In the genomic region with DNA sequence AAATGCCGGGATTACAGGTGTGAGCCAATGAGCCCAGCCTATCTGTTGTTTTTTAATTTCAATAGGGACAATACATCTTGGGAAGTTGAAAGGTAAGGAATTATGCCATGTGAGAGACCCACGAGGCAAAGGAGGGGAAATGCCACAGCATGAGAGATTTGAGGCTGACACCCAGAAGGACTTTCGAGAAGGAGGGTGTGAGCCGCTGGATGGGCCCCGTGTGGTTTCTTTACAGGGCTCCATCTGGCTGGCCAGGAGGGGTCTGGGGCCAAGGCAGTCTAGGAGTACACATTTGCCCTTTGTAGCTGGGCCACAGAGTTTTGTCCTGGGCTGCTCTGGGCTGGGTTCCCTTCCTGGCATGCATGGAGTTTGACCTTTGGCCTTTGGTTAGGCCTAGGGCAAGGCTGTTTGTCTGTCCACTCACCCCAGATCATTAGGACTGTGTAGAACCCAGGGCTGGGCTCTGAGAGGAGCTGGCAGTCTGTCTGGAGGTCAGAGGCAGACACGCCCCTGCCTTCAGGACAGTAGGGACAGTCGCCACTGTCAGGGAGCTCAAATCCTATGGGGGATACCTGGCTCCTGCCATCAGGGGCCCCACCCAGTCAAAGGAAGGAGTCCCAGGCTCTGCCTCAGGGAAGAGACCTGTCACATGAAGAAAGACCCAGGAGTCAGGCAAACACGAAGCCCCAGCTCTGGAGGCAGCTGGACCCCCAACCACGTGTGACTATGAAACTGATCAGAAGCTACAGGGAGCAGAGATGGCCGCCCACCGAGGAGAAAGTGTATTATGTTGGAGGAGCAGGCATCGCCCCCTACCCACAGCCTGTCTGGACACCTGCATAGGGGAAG, we compare ENCODE assay signal across 19 cellular contexts. TPM values are rescaled to one million over a fixed set of nuclear protein-coding genes. Genes with fewer than 3 reads are reported as not detected.
DNase-seq lines count a peak whose midpoint lies in the region; ATAC-seq, FAIRE-seq and TF ChIP-seq lines count a peak whose summit lies in the region.
"Had no signal": no experiment of that assay in that cellular context is flagged by ENCODE, and none has a peak within 500 bp of the region (broad histone marks: within the 10 kb centered on the region; RNA-seq: fewer than 3 reads in every experiment).

No MANE protein-coding gene starts in this region.

- peaks cover 33% of the 10 kb centered on the region for H3K27me3 ChIP-seq in left ventricle myocardium inferior (ENCODE audit: low read depth)
- peaks cover 0 to 3% (median 1%) of the 10 kb centered on the region in 4 experiments; a peak in 2 of 7 replicates for H3K27me3 ChIP-seq in H1 (replicated peaks in 1 of 4; ENCODE audit: control insufficient read depth in 3 of 4, extremely low read depth in 1 of 4, insufficient read depth in 3 of 4, low read length in 3 of 4)
- H3K27me3 ChIP-seq: SJSA1 had no signal

- no peak overlapping the region for H3K14ac ChIP-seq in H1 (ENCODE audit: insufficient read length)

- no peak overlapping the region for H2AFZ ChIP-seq in H1 (ENCODE audit: low read length)
- H2AFZ ChIP-seq: GM23248 had no signal

- H4K91ac ChIP-seq in H1 (replicated peaks; ENCODE audit: insufficient read length, low read length), result no peak overlapping the region

- no peak overlapping the region for H2BK5ac ChIP-seq in H1 (ENCODE audit: low read depth, low read length)

- TF ChIP-seq CTCF in left ventricle myocardium inferior (IDR thresholded peaks at IDR 0.05; ENCODE audit: borderline replicate concordance) (no peak), H1 (IDR thresholded peaks at IDR 0.05; ENCODE audit: control extremely low read depth in 1 of 3, insufficient read depth in 1 of 3, low read depth in 1 of 3, low read length in 3 of 3) (no peak), nephron progenitor cell (IDR thresholded peaks at IDR 0.05) (no peak)

- H2BK20ac ChIP-seq in H1 (ENCODE audit: low read length), result no peak overlapping the region

- H2BK15ac ChIP-seq in H1 (ENCODE audit: low read length), result no peak overlapping the region

- H3K27ac ChIP-seq in left ventricle myocardium inferior (replicated peaks) (no peak overlapping the region), H1 (ENCODE audit: low read depth, low read length) (no peak overlapping the region)
- H3K27ac ChIP-seq: BLaER1 treated with 17β-estradiol and CSF1 and Interleukin-3, amounts not matched to agents 10 nM and 100 nM; GM23248; SJSA1 had no signal

- no peaks in the 10 kb centered on the region for H3K9me3 Mint-ChIP-seq in nephron progenitor cell
- H3K9me3 Mint-ChIP-seq in effector memory CD8-positive, alpha-beta T cell, result no peaks in the 10 kb centered on the region

- ATAC-seq in Right ventricle myocardium inferior (no peak), HG03571 (IDR thresholded peaks at IDR 0.05; ENCODE audit: unreplicated experiment) (no peak)
- ATAC-seq in effector memory CD8-positive, alpha-beta T cell (replicated peaks), result no peak

- H3K4ac ChIP-seq in H1 (replicated peaks; ENCODE audit: insufficient read length, low read depth, low read length), result no peak overlapping the region

- H3K4me1 Mint-ChIP-seq in nephron progenitor cell, result peaks cover 60% of the 10 kb centered on the region
- H3K4me1 Mint-ChIP-seq in effector memory CD8-positive, alpha-beta T cell (ENCODE audit: low read depth in 2 of 2), result peaks cover 0 to 7% of the 10 kb centered on the region in 2 donors

- no peak overlapping the region for H3K4me3 Mint-ChIP-seq in nephron progenitor cell
- H3K4me3 Mint-ChIP-seq in effector memory CD8-positive, alpha-beta T cell, result no peak overlapping the region

- H3K9ac ChIP-seq in H1 (replicated peaks in 1 of 4; ENCODE audit: extremely low read depth in 1 of 4, low read depth in 3 of 4, low read length in 3 of 4), result no peak overlapping the region
- H3K9ac ChIP-seq: GM23248 had no signal

- DNase-seq in Right ventricle myocardium inferior (ENCODE audit: missing footprints), result peak; percentile 55
- no peak for DNase-seq in left ventricle myocardium inferior
- DNase-seq in H1 (ENCODE audit: low read depth in 1 of 2, low spot score in 2 of 2), result no peak
- DNase-seq in nephron progenitor cell, result no peak
- no peak for DNase-seq in effector memory CD8-positive, alpha-beta T cell
- no peak for DNase-seq in NCI-H187 treated with DMSO at 0.1 percent for 48 hours (lab: John Stamatoyannopoulos, UW)
- no peak for DNase-seq in activated T-cell treated with anti-CD3 and anti-CD28 coated beads, Interleukin-2, amount 50 U/mL, for 48 hours
- DNase-seq: DMS 273 treated with DMSO at 0.1 percent for 48 hours, KBM-7, NCI-H1417 treated with DMSO at 0.1 percent for 48 hours, NCI-H2081, NCI-H774, RPMI8226 had no signal

- H3K9me3 ChIP-seq in left ventricle myocardium inferior (replicated peaks) (no peaks in the 10 kb centered on the region), H1 (ENCODE audit: insufficient read depth in 2 of 2, low read depth in 1 of 2, low read length in 1 of 2) (no peaks in the 10 kb centered on the region)
- H3K9me3 ChIP-seq: BLaER1 treated with 17β-estradiol and CSF1 and Interleukin-3, amounts not matched to agents 10 nM and 100 nM; SJSA1 had no signal

- no peak overlapping the region for H3K4me2 ChIP-seq in H1 (ENCODE audit: insufficient read depth in 1 of 2, low read depth in 2 of 2, low read length in 2 of 2)

- no peaks in the 10 kb centered on the region for H3K23me2 ChIP-seq in H1 (ENCODE audit: low read depth, low read length)

- no peak for TF ChIP-seq RAD21 in H1 (IDR thresholded peaks at IDR 0.05 in 1 of 2, conservative IDR thresholded peaks at IDR 0.05 in 1 of 2; ENCODE audit: low read depth in 2 of 2, low read length in 2 of 2)

- H3K56ac ChIP-seq in H1 (replicated peaks; ENCODE audit: insufficient read length, low read depth, low read length), result no peak overlapping the region

- peak overlapping the region; percentile 43; the same call in 1 of the 2 replicates for H4K8ac ChIP-seq in H1 (ENCODE audit: extremely low read depth, insufficient read depth, low read length)

- H2BK120ac ChIP-seq in H1 (replicated peaks; ENCODE audit: low read depth, low read length), result no peak overlapping the region

- 85% methylated on average over 12 of the region's 12 CpGs; no CpG with 5 or more reads in 1 of the 2 experiments for WGBS in H1 (ENCODE audit: extremely low coverage in 1 of 2, insufficient coverage in 1 of 2, insufficient read length in 1 of 2, insufficient replicate concordance in 2 of 2, low coverage in 1 of 2, low lambda C conversion rate in 2 of 2, missing lambda C conversion rate in 1 of 2), 2 experiments

- no peak overlapping the region for H2AK5ac ChIP-seq in H1 (ENCODE audit: low read depth, low read length)

- H3K79me2 ChIP-seq in H1 (ENCODE audit: control insufficient read depth in 1 of 2, insufficient read depth in 2 of 2, low read length in 2 of 2), result no peaks in the 10 kb centered on the region

- TF ChIP-seq POLR2A in H1 (IDR thresholded peaks at IDR 0.05; ENCODE audit: control extremely low read depth in 1 of 2, low read depth in 2 of 2, low read length in 2 of 2), result no peak

- H2BK12ac ChIP-seq in H1 (ENCODE audit: low read depth, low read length), result 0 out of 2 replicates have a peak overlapping the region, but pooled peaks have one; percentile 68

- no peak overlapping the region for H3K23ac ChIP-seq in H1 (ENCODE audit: insufficient read length)

- CTCF ChIA-PET in H1 (lab: Charles Lee; ENCODE audit: partially characterized antibody), result interaction anchor here (0.6 to 16.4 kb wide), 8 partner anchors 40 to 146 kb away, joined by 3 to 228 read pairs (median 9); no protein-coding TSS in a partner anchor

- POLR2A ChIA-PET in H1 (lab: Charles Lee; ENCODE audit: partially characterized antibody), result interaction anchor here (0.6 to 0.7 kb wide), 2 partner anchors 137 to 294 kb away, joined by 3 to 4 read pairs; partner anchors contain the start of gene PHB1

- H3K4me3 ChIP-seq in left ventricle myocardium inferior (no peak overlapping the region), H1 (ENCODE audit: extremely low read depth in 1 of 4, insufficient read depth in 2 of 4, low read depth in 3 of 4, low read length in 4 of 4) (no peak overlapping the region)
- H3K4me3 ChIP-seq: BLaER1 treated with 17β-estradiol and CSF1 and Interleukin-3, amounts not matched to agents 10 nM and 100 nM; GM23248; SJSA1 had no signal

- no peaks in the 10 kb centered on the region for H3K79me1 ChIP-seq in H1 (ENCODE audit: low read depth, low read length)

- no peaks in the 10 kb centered on the region for H4K20me1 ChIP-seq in H1 (replicated peaks in 1 of 2; ENCODE audit: control insufficient read depth in 1 of 2, insufficient read depth in 2 of 2, low read length in 2 of 2)
- H4K20me1 ChIP-seq: BLaER1 treated with 17β-estradiol and CSF1 and Interleukin-3, amounts not matched to agents 10 nM and 100 nM had no signal

- no peak for FAIRE-seq in H1 (lab: Jason Lieb, UNC)

- no peaks in the 10 kb centered on the region for H3K36me3 Mint-ChIP-seq in nephron progenitor cell (ENCODE audit: low read depth)
- H3K36me3 Mint-ChIP-seq in effector memory CD8-positive, alpha-beta T cell (ENCODE audit: insufficient read depth), result peaks cover 4% of the 10 kb centered on the region

- H3K27me3 Mint-ChIP-seq in nephron progenitor cell (ENCODE audit: low read depth, poor library complexity), result peaks cover 10% of the 10 kb centered on the region
- peaks cover 7 to 25% of the 10 kb centered on the region in 2 donors for H3K27me3 Mint-ChIP-seq in effector memory CD8-positive, alpha-beta T cell

- peaks cover 7% of the 10 kb centered on the region for H3K4me1 ChIP-seq in left ventricle myocardium inferior
- peaks cover 0 to 17% (median 11%) of the 10 kb centered on the region in 4 experiments; a peak in 6 of 7 replicates for H3K4me1 ChIP-seq in H1 (replicated peaks in 1 of 4; ENCODE audit: control insufficient read depth in 3 of 4, insufficient read depth in 4 of 4, low read length in 3 of 4)

- H4K5ac ChIP-seq in H1 (ENCODE audit: insufficient read length, low read depth, low read length), result no peak overlapping the region

- H3K36me3 ChIP-seq in left ventricle myocardium inferior, result no peaks in the 10 kb centered on the region
- H3K36me3 ChIP-seq in H1 (ENCODE audit: control insufficient read depth in 2 of 4, insufficient read depth in 4 of 4, low read length in 3 of 4), result no peaks in the 10 kb centered on the region
- H3K36me3 ChIP-seq: BLaER1 treated with 17β-estradiol and CSF1 and Interleukin-3, amounts not matched to agents 10 nM and 100 nM; SJSA1 had no signal

- intact Hi-C loops in Right ventricle myocardium inferior (cut with DNase I) (loop anchor here (2.0 kb wide), 1 partner anchor 149 kb away; no protein-coding TSS in a partner anchor), left ventricle myocardium inferior (cut with micrococcal nuclease) (no loop called here)

- H3K27ac Mint-ChIP-seq in nephron progenitor cell, result peak overlapping the region; percentile 90
- H3K27ac Mint-ChIP-seq in effector memory CD8-positive, alpha-beta T cell, result no peak overlapping the region

- H3K18ac ChIP-seq in H1 (ENCODE audit: extremely low read depth, low read length), result no peak overlapping the region

- TF ChIP-seq EP300 in H1 (IDR thresholded peaks at IDR 0.05; ENCODE audit: borderline replicate concordance in 1 of 2, low read depth in 2 of 2, low read length in 2 of 2), result no peak

RNA-seq across cellular contexts. Expression of gene NXPH3, which starts 24.2 kb away (rescaled TPM):
- total RNA-seq in Right ventricle myocardium inferior (4.5 TPM), left ventricle myocardium inferior (4.0 TPM)
- total RNA-seq in H1 (2021; fragmentation: NEBNext Ultra II Directional; extraction: Animal tissue kit (Norgen Biotek cat#: 25700)), result 3.3 and 3.7 TPM in 2 replicates
- polyA plus RNA-seq in H1 (2011; rRNA removed), result 2.5 and 3.1 TPM in 2 replicates
- 2.6 TPM for polyA plus RNA-seq in H1 (2011; cell fraction: cytosol; rRNA removed)
- polyA plus RNA-seq in H1 (2011; cell fraction: nucleus; rRNA removed), result 4.2 TPM
- polyA plus RNA-seq in H1 (2012, experiment 1 of 2), result 3.4 to 4.1 TPM (median 3.6 TPM) in 4 replicates
- 2.9 TPM for polyA plus RNA-seq in H1 (2012, experiment 2 of 2)
- polyA plus RNA-seq in H1 (2013, experiment 1 of 2), result 1.9 TPM
- polyA plus RNA-seq in H1 (2013, experiment 2 of 2), result 2.5 TPM
- polyA minus RNA-seq in H1 (2011; rRNA and poly(A)+ RNA removed), result 2.0 and 3.1 TPM in 2 replicates
- polyA minus RNA-seq in H1 (2011; cell fraction: cytosol; rRNA and poly(A)+ RNA removed), result 1.8 TPM
- polyA minus RNA-seq in H1 (2011; cell fraction: nucleus; rRNA and poly(A)+ RNA removed), result 3.9 TPM
- total RNA-seq: Daoy, NCI-H460 had no signal

RNA-seq across cellular contexts. Expression of gene NGFR, which starts 56.4 kb away (rescaled TPM):
- 10.0 TPM for total RNA-seq in Right ventricle myocardium inferior
- total RNA-seq in left ventricle myocardium inferior, result 8.9 TPM
- 8.1 TPM in 2 replicates for total RNA-seq in H1 (2021; fragmentation: NEBNext Ultra II Directional; extraction: Animal tissue kit (Norgen Biotek cat#: 25700))
- 10.3 and 19.4 TPM in 2 replicates for polyA plus RNA-seq in H1 (2011; rRNA removed)
- polyA plus RNA-seq in H1 (2011; cell fraction: cytosol; rRNA removed), result 13.8 TPM
- 13.1 TPM for polyA plus RNA-seq in H1 (2011; cell fraction: nucleus; rRNA removed)
- polyA plus RNA-seq in H1 (2012, experiment 1 of 2), result 5.7 to 12.2 TPM (median 10.3 TPM) in 4 replicates
- polyA plus RNA-seq in H1 (2012, experiment 2 of 2), result 8.0 TPM
- 13.1 TPM for polyA plus RNA-seq in H1 (2013, experiment 1 of 2)
- 13.5 TPM for polyA plus RNA-seq in H1 (2013, experiment 2 of 2)
- polyA minus RNA-seq in H1 (2011; rRNA and poly(A)+ RNA removed), result 4.4 and 5.9 TPM in 2 replicates
- 4.4 TPM for polyA minus RNA-seq in H1 (2011; cell fraction: cytosol; rRNA and poly(A)+ RNA removed)
- polyA minus RNA-seq in H1 (2011; cell fraction: nucleus; rRNA and poly(A)+ RNA removed), result 5.5 TPM
